In the genomic region with DNA sequence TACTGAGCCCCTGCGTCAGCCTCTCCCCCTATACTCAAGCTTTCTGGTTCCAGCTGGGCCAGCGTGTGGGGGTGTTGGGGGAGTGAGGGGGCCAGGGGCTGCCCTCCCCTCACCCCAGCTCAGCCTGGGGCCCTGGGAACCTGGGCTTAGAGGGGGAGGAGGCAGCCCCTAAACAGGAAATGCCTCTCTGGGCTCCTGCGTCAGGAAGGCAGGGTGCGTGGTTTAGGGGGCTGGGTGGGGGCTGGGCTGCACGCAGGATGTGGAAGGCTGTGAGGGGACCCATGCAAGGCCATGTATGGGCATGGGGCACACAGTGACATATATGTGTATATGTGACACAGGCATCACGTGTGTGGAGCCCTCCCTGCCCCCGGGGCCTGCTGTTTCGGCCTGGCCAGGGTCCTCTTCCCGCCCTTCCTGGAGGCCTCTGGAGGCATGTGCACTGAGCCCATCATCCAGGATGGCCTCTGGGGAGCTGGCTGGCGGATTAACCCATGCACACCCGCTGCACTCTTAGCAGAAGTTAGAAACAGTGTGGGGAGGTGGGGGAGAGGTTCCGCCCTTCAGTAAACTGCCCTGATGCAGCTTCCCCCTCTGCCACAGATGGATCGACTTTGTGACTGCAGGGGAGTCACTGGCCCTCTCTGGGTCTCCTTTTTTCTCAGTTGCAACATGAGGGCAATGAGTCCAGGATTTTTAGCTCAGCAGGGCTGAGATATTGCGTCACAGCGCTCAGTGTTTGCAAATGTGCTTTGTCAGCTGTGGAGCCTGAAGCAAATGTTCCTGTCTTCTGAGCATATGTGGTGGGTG, we compare ENCODE assay signal across 9 cellular contexts. TPM values are rescaled to one million over a fixed set of nuclear protein-coding genes. Genes with fewer than 3 reads are reported as not detected.
DNase-seq lines count a peak whose midpoint lies in the region; ATAC-seq, FAIRE-seq and TF ChIP-seq lines count a peak whose summit lies in the region.
"Had no signal": no experiment of that assay in that cellular context is flagged by ENCODE, and none has a peak within 500 bp of the region (broad histone marks: within the 10 kb centered on the region; RNA-seq: fewer than 3 reads in every experiment).

No MANE protein-coding gene starts in this region.

- H3K36me3 ChIP-seq in ES-I3 (ENCODE audit: insufficient read depth, low read length) (no peaks in the 10 kb centered on the region), astrocyte (ENCODE audit: insufficient read depth, low read length) (no peaks in the 10 kb centered on the region)

- ATAC-seq in stimulated activated memory B cell treated with anti-CD40 and anti-IgM and Interleukin-4, amounts not matched to agents 10 μg/mL and 1 μg/mL and 100 μg/mL, for 72 hours = peak; percentile 67

- peak overlapping the region; percentile 81 for H3K4me2 ChIP-seq in astrocyte (ENCODE audit: low read length)

- peaks cover 32% of the 10 kb centered on the region for H3K4me1 Mint-ChIP-seq in astrocyte (ENCODE audit: low read depth, unreplicated experiment)
- H3K4me1 Mint-ChIP-seq in stimulated activated memory B cell treated with anti-CD40 and anti-IgM and Interleukin-4, amounts not matched to agents 10 μg/mL and 1 μg/mL and 100 μg/mL, for 72 hours = peaks cover 39% of the 10 kb centered on the region

- H3K27me3 ChIP-seq in astrocyte (ENCODE audit: insufficient read depth, low read length) = no peaks in the 10 kb centered on the region

- peak overlapping the region; percentile 64 for H2AFZ ChIP-seq in astrocyte (ENCODE audit: low read depth, low read length)

- DNase-seq in NOMO-1 (lab: John Stamatoyannopoulos, UW; ENCODE audit: unreplicated experiment in 2 of 2) = peak; percentile 89 to 95
- DNase-seq in astrocyte (ENCODE audit: low read depth) = no peak
- peak; percentile 94 for DNase-seq in iris pigment epithelial cell (ENCODE audit: low read depth)
- no peak for DNase-seq in RKO (ENCODE audit: low spot score)
- no peak for DNase-seq in T1000 (lab: John Stamatoyannopoulos, UW)
- no peak for DNase-seq in NCI-H510A treated with DMSO at 0.1 percent for 48 hours (lab: John Stamatoyannopoulos, UW)

- H3K27ac ChIP-seq in astrocyte (ENCODE audit: low read depth, low read length) = peak overlapping the region; percentile 84

- H3K4me3 Mint-ChIP-seq in astrocyte (ENCODE audit: unreplicated experiment) = no peak overlapping the region
- peak overlapping the region; percentile 18 for H3K4me3 Mint-ChIP-seq in stimulated activated memory B cell treated with anti-CD40 and anti-IgM and Interleukin-4, amounts not matched to agents 10 μg/mL and 1 μg/mL and 100 μg/mL, for 72 hours

- H3K9me3 ChIP-seq in ES-I3 (ENCODE audit: control insufficient read depth, insufficient read depth, low read length) (no peaks in the 10 kb centered on the region), astrocyte (ENCODE audit: insufficient read depth, low read depth, low read length) (no peaks in the 10 kb centered on the region)

- H3K27ac Mint-ChIP-seq in astrocyte (ENCODE audit: unreplicated experiment) = peak overlapping the region; percentile 88
- H3K27ac Mint-ChIP-seq in stimulated activated memory B cell treated with anti-CD40 and anti-IgM and Interleukin-4, amounts not matched to agents 10 μg/mL and 1 μg/mL and 100 μg/mL, for 72 hours = peak overlapping the region; percentile 83

- H3K79me2 ChIP-seq in astrocyte (ENCODE audit: insufficient read depth, low read length) = peaks cover 32% of the 10 kb centered on the region

- peaks cover 8% of the 10 kb centered on the region for H3K36me3 Mint-ChIP-seq in astrocyte (ENCODE audit: low read depth, unreplicated experiment)
- no peaks in the 10 kb centered on the region for H3K36me3 Mint-ChIP-seq in stimulated activated memory B cell treated with anti-CD40 and anti-IgM and Interleukin-4, amounts not matched to agents 10 μg/mL and 1 μg/mL and 100 μg/mL, for 72 hours

- H3K4me1 ChIP-seq in ES-I3 (ENCODE audit: insufficient read depth, low read length) (peaks cover 23% of the 10 kb centered on the region), astrocyte (ENCODE audit: insufficient read depth, low read length) (peaks cover 44% of the 10 kb centered on the region)

- no peak overlapping the region for H3K4me3 ChIP-seq in astrocyte (ENCODE audit: insufficient read depth, low read depth, low read length)

- peaks cover 2% of the 10 kb centered on the region for H3K27me3 Mint-ChIP-seq in astrocyte (ENCODE audit: low read depth, unreplicated experiment)
- H3K27me3 Mint-ChIP-seq in stimulated activated memory B cell treated with anti-CD40 and anti-IgM and Interleukin-4, amounts not matched to agents 10 μg/mL and 1 μg/mL and 100 μg/mL, for 72 hours = no peaks in the 10 kb centered on the region

- H3K9ac ChIP-seq in ES-I3 (ENCODE audit: low read depth, low read length) = peak overlapping the region; percentile 32; the same call in 1 of the 2 replicates
- H3K9ac ChIP-seq in astrocyte (ENCODE audit: low read length) = peak overlapping the region; percentile 80

- peaks cover 16% of the 10 kb centered on the region for H3K9me3 Mint-ChIP-seq in astrocyte (ENCODE audit: unreplicated experiment)
- no peaks in the 10 kb centered on the region for H3K9me3 Mint-ChIP-seq in stimulated activated memory B cell treated with anti-CD40 and anti-IgM and Interleukin-4, amounts not matched to agents 10 μg/mL and 1 μg/mL and 100 μg/mL, for 72 hours

- peaks cover 15% of the 10 kb centered on the region for H4K20me1 ChIP-seq in astrocyte (ENCODE audit: insufficient read depth, low read length)

- no peak for FAIRE-seq in astrocyte (lab: Jason Lieb, UNC)

- TF ChIP-seq CTCF in astrocyte (IDR thresholded peaks at IDR 0.05; ENCODE audit: insufficient read depth, low read depth, low read length) = no peak

RNA-seq across cellular contexts. Expression of a gene that starts 1.1 kb away (rescaled TPM):
- 50.9 and 58.8 TPM in 2 replicates for total RNA-seq in astrocyte
- total RNA-seq: NCI-H460 had no signal

RNA-seq across cellular contexts. Expression of a gene that starts 18.3 kb away (rescaled TPM):
- total RNA-seq in astrocyte = 8.5 and 12.0 TPM in 2 replicates

RNA-seq across cellular contexts. Expression of a gene that starts 26.3 kb away (rescaled TPM):
- 1.8 and 2.0 TPM in 2 replicates for total RNA-seq in astrocyte

RNA-seq across cellular contexts. Expression of a gene that starts 26.9 kb away (rescaled TPM):
- total RNA-seq in astrocyte = 43.5 and 47.8 TPM in 2 replicates

RNA-seq across cellular contexts. Expression of a gene that starts 29.0 kb away (rescaled TPM):
- total RNA-seq in astrocyte = 129 and 159 TPM in 2 replicates

Comparison
In these comparisons a context has a peak if more than half of its experiments do, and no peak if none do; other contexts are left out.
1. DNase-seq: peak in NOMO-1 (2 of 2) and iris pigment epithelial cell (single experiment); none in astrocyte (single experiment), RKO (single experiment), T1000 (single experiment) and NCI-H510A treated with DMSO at 0.1 percent for 48 hours (single experiment).